8 cellular contexts compared by ENCODE assay signal in genomic region chr13:29849071-29849541, GRCh38. TPM values are rescaled to one million over a fixed set of nuclear protein-coding genes. Genes with fewer than 3 reads are reported as not detected.
DNase-seq lines count a peak whose midpoint lies in the region; ATAC-seq, FAIRE-seq and TF ChIP-seq lines count a peak whose summit lies in the region.

No MANE protein-coding gene starts in this region.

- H3K27me3 ChIP-seq in K562 (ENCODE audit: control insufficient read depth in 2 of 2, insufficient read depth in 2 of 2, low read length in 2 of 2) (peaks cover 0 to 4% of the 10 kb centered on the region in 2 experiments; a peak in 1 of 5 replicates), keratinocyte (ENCODE audit: control insufficient read depth, extremely low read depth, insufficient read depth, low read length) (no peaks in the 10 kb centered on the region)

- H3K36me3 ChIP-seq in K562 (ENCODE audit: control insufficient read depth, insufficient read depth, low read length) (no peaks in the 10 kb centered on the region), keratinocyte (ENCODE audit: control insufficient read depth in 2 of 2, extremely low read depth in 1 of 2, insufficient read depth in 2 of 2, low read length in 2 of 2) (no peaks in the 10 kb centered on the region)

- POLR2A ChIA-PET in AG04449 (lab: Yijun Ruan, JAX) (interaction anchor here (0.6 to 2.3 kb wide), 8 partner anchors 12 to 277 kb away, joined by 3 to 25 read pairs (median 3); no protein-coding TSS in a partner anchor), RWPE1 (lab: Yijun Ruan, JAX; ENCODE audit: low non-redundant PET) (no interaction called here), K562 (lab: Yijun Ruan, JAX) (interaction anchor here (0.6 kb wide), 1 partner anchor 14 kb away, joined by 3 read pairs; no protein-coding TSS in a partner anchor)

- peak overlapping the region; percentile 71 for H3K4me2 ChIP-seq in K562 (ENCODE audit: insufficient read depth, low read length)
- peak overlapping the region; percentile 93 for H3K4me2 ChIP-seq in keratinocyte (ENCODE audit: control insufficient read depth, extremely low read depth, insufficient read depth, low read depth, low read length)

- H3K9ac ChIP-seq in K562 (ENCODE audit: insufficient read depth in 1 of 2, low read depth in 2 of 2, low read length in 2 of 2) (peak overlapping the region; percentile 42 to 90; a peak in 3 of 4 replicates), keratinocyte (ENCODE audit: control insufficient read depth, extremely low read depth, insufficient read depth, low read length) (peak overlapping the region; percentile 89)

- ATAC-seq in K562 (no peak), HG03095 (IDR thresholded peaks at IDR 0.05; ENCODE audit: unreplicated experiment) (no peak)

- H2AFZ ChIP-seq in K562 (ENCODE audit: low read depth, low read length) (peak overlapping the region; percentile 89), keratinocyte (ENCODE audit: control insufficient read depth, low read length) (peak overlapping the region; percentile 71)

- no peak for DNase-seq in AG04449 (ENCODE audit: low read depth, low spot score)
- DNase-seq in GM19239 (ENCODE audit: insufficient read length, low spot score): no peak
- no peak for DNase-seq in RWPE1 (ENCODE audit: low spot score)
- DNase-seq in K562 (ENCODE audit: extremely low read depth in 1 of 4, low spot score in 3 of 4): peak in 1 of 4 experiments; percentile 10
- DNase-seq in keratinocyte (ENCODE audit: low read depth, low spot score): no peak
- DNase-seq in stimulated activated CD4-positive, alpha-beta T cell treated with anti-CD3 and anti-CD28 coated beads, Interleukin-2, amount 100 ng/mL, for 24 hours: peak; percentile 34 to 44
- no peak for DNase-seq in COR-L47 (lab: John Stamatoyannopoulos, UW)

- H3K4me1 ChIP-seq in K562 (replicated peaks in 1 of 2; ENCODE audit: control insufficient read depth in 2 of 2, insufficient read depth in 2 of 2, low read length in 2 of 2) (peaks cover 3 to 7% of the 10 kb centered on the region in 2 experiments; a peak in 3 of 5 replicates), keratinocyte (ENCODE audit: control insufficient read depth, extremely low read depth, insufficient read depth, low read length) (peaks cover 13% of the 10 kb centered on the region)

- TF ChIP-seq CTCF in AG04449 (IDR thresholded peaks at IDR 0.05; ENCODE audit: insufficient read depth, low read length, missing control alignments) (no peak), RWPE1 (conservative IDR thresholded peaks at IDR 0.05; ENCODE audit: low read depth) (no peak), K562 (IDR thresholded peaks at IDR 0.05 in 2 of 3, conservative IDR thresholded peaks at IDR 0.05 in 1 of 3; ENCODE audit: insufficient read depth in 2 of 3, low read depth in 1 of 3, low read length in 3 of 3) (no peak), keratinocyte (optimal IDR thresholded peaks at IDR 0.05 in 1 of 3, IDR thresholded peaks at IDR 0.05 in 1 of 3, conservative IDR thresholded peaks at IDR 0.05 in 1 of 3; ENCODE audit: extremely low read depth in 1 of 3, insufficient read depth in 2 of 3, low read length in 3 of 3) (no peak)

- FAIRE-seq in GM19239 (lab: Jason Lieb, UNC): peak; percentile 67
- FAIRE-seq in K562 (lab: Jason Lieb, UNC): no peak
- peak; percentile 20 for FAIRE-seq in keratinocyte (lab: Jason Lieb, UNC)

- H3K27ac ChIP-seq in RWPE1: peak overlapping the region; percentile 96
- no peak overlapping the region for H3K27ac ChIP-seq in K562 (ENCODE audit: extremely low read depth, low read depth, low read length)
- H3K27ac ChIP-seq in keratinocyte (ENCODE audit: control insufficient read depth, insufficient read depth, low read length): peak overlapping the region; percentile 90

- H3K79me2 ChIP-seq in K562 (ENCODE audit: control insufficient read depth, insufficient read depth, low read length) (no peaks in the 10 kb centered on the region), keratinocyte (ENCODE audit: control insufficient read depth, insufficient read depth, low read length) (peaks cover 40% of the 10 kb centered on the region)

- H3K9me1 ChIP-seq in K562 (ENCODE audit: control insufficient read depth, insufficient read depth, low read length): no peaks in the 10 kb centered on the region
- H3K9me1 ChIP-seq in keratinocyte (ENCODE audit: control insufficient read depth, extremely low read depth, insufficient read depth, low read length): peaks cover 2% of the 10 kb centered on the region

- no peaks in the 10 kb centered on the region for H4K20me1 ChIP-seq in K562 (replicated peaks; ENCODE audit: control insufficient read depth, insufficient read depth, low read length)
- H4K20me1 ChIP-seq in keratinocyte (ENCODE audit: control insufficient read depth, extremely low read depth, insufficient read depth, low read length): no peaks in the 10 kb centered on the region

- WGBS in K562 (ENCODE audit: insufficient coverage, low coverage, missing lambda C conversion rate): under 1% methylated on average over 19 of the region's 20 CpGs

- dilution Hi-C loops in keratinocyte (cut with MboI; ENCODE audit: extremely low pct_ligation_motif_present, low sequenced_read_pairs): no loop called here

- intact Hi-C loops in K562 (cut with micrococcal nuclease): loop anchor here (5.0 kb wide), 1 partner anchor 263 kb away; no protein-coding TSS in a partner anchor

- CTCF ChIA-PET in AG04449 (lab: Yijun Ruan, JAX) (interaction anchor here (0.8 to 23.4 kb wide), 8 partner anchors 8 to 341 kb away, joined by 3 to 360 read pairs (median 7); no protein-coding TSS in a partner anchor), RWPE1 (lab: Yijun Ruan, JAX) (interaction anchor here (0.5 to 4.4 kb wide), 6 partner anchors 75 to 429 kb away, joined by 3 to 23 read pairs (median 8); no protein-coding TSS in a partner anchor), K562 (lab: Yijun Ruan, JAX; ENCODE audit: low intra/inter-chr PET ratio) (no interaction called here)

- BruUV-seq in K562 (replicated peaks; lab: Mats Ljungman, UMichigan): TSS peak; percentile 65

- no peak for TF ChIP-seq EP300 in K562 (IDR thresholded peaks at IDR 0.05; ENCODE audit: low read length)

- TF ChIP-seq POLR2A in K562 (conservative IDR thresholded peaks at IDR 0.05): no peak

- H3K9me3 ChIP-seq in K562 (replicated peaks; ENCODE audit: control insufficient read depth, insufficient read depth, low read depth, low read length): no peaks in the 10 kb centered on the region
- no peaks in the 10 kb centered on the region for H3K9me3 ChIP-seq in keratinocyte (ENCODE audit: control insufficient read depth, low read depth, low read length)

- peak overlapping the region; percentile 84 for H3K4me3 ChIP-seq in AG04449 (ENCODE audit: low read depth, low read length)
- H3K4me3 ChIP-seq in K562: peak overlapping the region; percentile 72
- H3K4me3 ChIP-seq in keratinocyte (ENCODE audit: control insufficient read depth in 2 of 3, extremely low read depth in 1 of 3, insufficient read depth in 2 of 3, low read depth in 1 of 3, low read length in 3 of 3): peak overlapping the region; percentile 83 to 96 (median 90)

- in situ Hi-C loops in K562 (cut with MboI): no loop called here

- no peak for TF ChIP-seq RAD21 in K562 (CRISPR knock-in tag; conservative IDR thresholded peaks at IDR 0.05 in 1 of 2, IDR thresholded peaks at IDR 0.05 in 1 of 2)

TF ChIP-seq in K562, 482 proteins besides CTCF, POLR2A, EP300 and RAD21 (continues in another document):
- no peak for TF ChIP-seq CREB1 (IDR thresholded peaks at IDR 0.05)
- TF ChIP-seq CREB1 (CRISPR knock-in tag; IDR thresholded peaks at IDR 0.05): no peak
- TF ChIP-seq MIER1 (IDR thresholded peaks at IDR 0.05; ENCODE audit: low read depth): no peak
- TF ChIP-seq SIRT6 (IDR thresholded peaks at IDR 0.05; ENCODE audit: low read depth, low read length): no peak
- TF ChIP-seq JUND (IDR thresholded peaks at IDR 0.05; ENCODE audit: borderline replicate concordance, low read depth, low read length): no peak
- TF ChIP-seq JUND (tag; IDR thresholded peaks at IDR 0.05; ENCODE audit: borderline replicate concordance, low read depth, low read length): no peak
- TF ChIP-seq ZKSCAN3 (CRISPR knock-in tag; IDR thresholded peaks at IDR 0.05): no peak
- TF ChIP-seq KDM5B (IDR thresholded peaks at IDR 0.05; ENCODE audit: insufficient replicate concordance, low read depth, low read length): peak; percentile 1
- TF ChIP-seq NCOA1 (IDR thresholded peaks at IDR 0.05; ENCODE audit: low read depth): no peak
- no peak for TF ChIP-seq RB1 (IDR thresholded peaks at IDR 0.05; ENCODE audit: low read depth)
- TF ChIP-seq FOXJ2 (tag; IDR thresholded peaks at IDR 0.05): no peak
- TF ChIP-seq CHCHD3 (CRISPR knock-in tag; IDR thresholded peaks at IDR 0.05): no peak
- TF ChIP-seq PTRF (tag; IDR thresholded peaks at IDR 0.05): no peak

RNA-seq across cellular contexts. Expression of gene UBL3, which starts 1.3 kb away (rescaled TPM):
- 0.72 and 0.77 TPM in 2 replicates for total RNA-seq in K562 (2011; cell fraction: chromatin; rRNA removed; ENCODE audit: low replicate concordance)
- 0.83 and 0.92 TPM in 2 replicates for total RNA-seq in K562 (2011; cell fraction: nucleolus; rRNA removed)
- total RNA-seq in K562 (2011; cell fraction: nucleoplasm; rRNA removed): 0.59 and 0.99 TPM in 2 replicates
- total RNA-seq in K562 (2014; rRNA removed) (1.2 TPM in 2 replicates), K562 (2014; rRNA removed; fragmentation: Illumina TruSeq; extraction: Trizol) (2.1 and 2.5 TPM in 2 replicates), K562 (2015; rRNA removed; fragmentation: Illumina TruSeq; extraction: Trizol) (2.0 TPM in 2 replicates), K562 (2021) (2.1 and 2.4 TPM in 2 replicates)
- polyA plus RNA-seq in K562 (2011; rRNA removed) (1.8 and 2.2 TPM in 2 replicates), K562 (2014; fragmentation: Illumina TruSeq; extraction: Trizol) (1.4 and 1.8 TPM in 2 replicates), K562 (2014; fragmentation: Nextera tagmentation; extraction: Ambion mirVana) (1 to 10 TPM in 1 of 2 experiments, under 1 TPM in 1; 0.64 to 1.0 TPM), K562 (2014; rRNA removed) (0.91 and 1.4 TPM in 2 replicates), keratinocyte (6.5 to 10.5 TPM (median 7.1 TPM) in 3 replicates)
- polyA plus RNA-seq in K562 (2011; cell fraction: cytosol; rRNA removed): 0.75 and 0.85 TPM in 2 replicates
- 0.51 and 0.60 TPM in 2 replicates for polyA plus RNA-seq in K562 (2011; cell fraction: nucleus; rRNA removed)
- polyA plus RNA-seq in K562 (2012): 1.7 and 2.6 TPM in 2 replicates
- 2.3 and 2.5 TPM in 2 replicates for polyA minus RNA-seq in K562 (2011; rRNA and poly(A)+ RNA removed)
- polyA minus RNA-seq in K562 (2011; cell fraction: cytosol; rRNA and poly(A)+ RNA removed): 1.3 and 1.5 TPM in 2 replicates
- 1.2 and 1.3 TPM in 2 replicates for polyA minus RNA-seq in K562 (2011; cell fraction: nucleus; rRNA and poly(A)+ RNA removed)
- polyA plus RNA-seq in keratinocyte (2011; ENCODE audit: low read depth): 9.5 TPM
- polyA plus RNA-seq in keratinocyte (2011; cell fraction: cytosol; rRNA removed): 6.5 and 12.7 TPM in 2 replicates
- 5.8 and 6.8 TPM in 2 replicates for polyA plus RNA-seq in keratinocyte (2011; cell fraction: nucleus; rRNA removed)
- polyA plus RNA-seq in keratinocyte (2012; ENCODE audit: low replicate concordance): 8.0 and 19.3 TPM in 2 replicates
- polyA minus RNA-seq in keratinocyte: 2.2 to 8.3 TPM (median 4.9 TPM) in 3 replicates
- polyA minus RNA-seq in keratinocyte (2011; cell fraction: cytosol; rRNA and poly(A)+ RNA removed): 12.3 TPM
- 6.1 and 8.4 TPM in 2 replicates for polyA minus RNA-seq in keratinocyte (2011; cell fraction: nucleus; rRNA and poly(A)+ RNA removed)

Comparison
In these comparisons a context has a peak if more than half of its experiments do, and no peak if none do; other contexts are left out.
1. DNase-seq: peak in stimulated activated CD4-positive, alpha-beta T cell treated with anti-CD3 and anti-CD28 coated beads, Interleukin-2, amount 100 ng/mL, for 24 hours (2 of 2); none in AG04449 (single experiment), GM19239 (single experiment), RWPE1 (single experiment), keratinocyte (single experiment) and COR-L47 (single experiment).
2. Peak in every context shown above with its lines, with median percentiles within 50 percentile points of each other: H3K4me3 ChIP-seq.